Comparison of ENCODE assay signal across 8 cellular contexts in the genomic region with DNA sequence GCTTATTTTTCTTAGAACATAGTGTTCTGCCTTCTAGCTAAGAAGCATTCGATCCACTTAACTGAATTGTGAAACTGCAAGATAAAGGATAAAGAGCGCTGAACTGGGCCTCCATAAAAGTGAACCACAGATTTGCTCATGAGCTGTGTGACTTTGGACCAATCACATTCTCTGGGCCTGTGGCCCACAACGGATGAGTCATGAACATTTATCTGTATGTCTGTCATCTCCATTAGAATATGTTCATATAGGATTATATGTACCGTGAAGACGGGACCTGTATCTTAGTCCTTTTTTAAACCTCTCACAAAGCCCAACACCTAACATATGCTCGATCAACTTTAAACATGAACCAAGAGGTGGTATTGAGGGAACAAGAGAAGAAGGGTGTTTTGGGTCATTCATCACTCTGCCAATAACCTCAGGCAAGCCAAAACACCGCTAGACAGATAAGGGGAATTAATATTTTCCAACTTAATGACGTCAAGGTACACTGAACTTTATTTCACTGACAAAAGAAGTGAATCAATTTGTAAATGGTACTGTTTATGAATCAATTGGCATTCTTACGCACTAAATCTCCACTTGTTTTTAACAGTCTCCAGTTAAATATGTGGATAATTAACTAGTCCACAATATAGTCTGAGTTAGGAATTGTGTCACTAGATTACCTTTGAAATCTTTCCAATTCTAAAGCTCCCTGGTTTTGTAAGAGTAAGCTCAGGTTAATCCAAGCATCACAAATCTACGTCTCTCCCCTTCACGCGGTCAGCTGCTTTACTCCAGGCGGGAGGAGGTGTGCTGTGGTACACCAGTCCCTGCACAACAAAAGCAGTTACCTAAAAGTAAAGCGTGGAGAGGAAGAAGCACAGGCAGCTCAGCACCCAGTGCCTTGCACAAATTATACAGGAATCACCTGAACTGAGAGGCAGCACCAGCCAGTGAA. TPM values are rescaled to one million over a fixed set of nuclear protein-coding genes. Genes with fewer than 3 reads are reported as not detected.
DNase-seq lines count a peak whose midpoint lies in the region; TF ChIP-seq lines count a peak whose summit lies in the region.

No MANE protein-coding gene starts in this region.

- H3K27me3 ChIP-seq in fibroblast of lung (ENCODE audit: control insufficient read depth, insufficient read depth, low read length): no peaks in the 10 kb centered on the region
- no peaks in the 10 kb centered on the region for H3K27me3 ChIP-seq in neuron (ENCODE audit: insufficient read depth, low read length)

- peaks cover 63% of the 10 kb centered on the region for H3K79me2 ChIP-seq in fibroblast of lung (ENCODE audit: control insufficient read depth, insufficient read depth, low read length)

- H4K20me1 ChIP-seq in fibroblast of lung (ENCODE audit: control insufficient read depth, extremely low read depth, insufficient read depth, low read length): no peaks in the 10 kb centered on the region

- TF ChIP-seq CTCF in fibroblast of lung (conservative IDR thresholded peaks at IDR 0.05 in 1 of 2, IDR thresholded peaks at IDR 0.05 in 1 of 2; ENCODE audit: low read depth in 1 of 2, low read length in 2 of 2): no peak

- H3K4me1 ChIP-seq in fibroblast of lung (ENCODE audit: control insufficient read depth, extremely low read depth, insufficient read depth, low read length) (peaks cover 2% of the 10 kb centered on the region), neuron (ENCODE audit: insufficient read depth, low read length) (peaks cover 22% of the 10 kb centered on the region)

- H3K9ac ChIP-seq in fibroblast of lung (ENCODE audit: insufficient read depth, low read length): peak overlapping the region; percentile 77

- H3K9me3 ChIP-seq in fibroblast of lung (ENCODE audit: control insufficient read depth, insufficient read depth, low read depth, low read length) (no peaks in the 10 kb centered on the region), neuron (ENCODE audit: low read length) (no peaks in the 10 kb centered on the region)

- no peak overlapping the region for H2AFZ ChIP-seq in fibroblast of lung (ENCODE audit: low read length)
- H2AFZ ChIP-seq in neuron (ENCODE audit: low read depth, low read length): no peak overlapping the region

- H3K4me3 ChIP-seq in fibroblast of lung (replicated peaks in 1 of 4; ENCODE audit: control extremely low read depth in 1 of 4, insufficient read depth in 1 of 4, low read depth in 3 of 4, low read length in 4 of 4) (peak overlapping the region; percentile 74 to 88 (median 82)), neuron (ENCODE audit: low read length) (peak overlapping the region; percentile 61)

- DNase-seq in EL (peak; percentile 91), NCI-H748 treated with DMSO at 0.1 percent for 48 hours (lab: John Stamatoyannopoulos, UW) (peak; percentile 9), activated T-cell treated with anti-CD3 and anti-CD28 coated beads for 1 hour (ENCODE audit: low read depth) (peak; percentile 17), fibroblast of lung (ENCODE audit: low read depth in 2 of 2) (peak; percentile 87 to 95), NAMALWA (ENCODE audit: low spot score) (no peak), GDM1 (lab: John Stamatoyannopoulos, UW) (no peak), NCI-H510A (lab: John Stamatoyannopoulos, UW) (no peak)

- peak overlapping the region; percentile 48 for H3K27ac ChIP-seq in fibroblast of lung (ENCODE audit: insufficient read depth, low read length)

- peak overlapping the region; percentile 85 for H3K4me2 ChIP-seq in fibroblast of lung (ENCODE audit: extremely low read depth, insufficient read depth, low read length)

- H3K36me3 ChIP-seq in fibroblast of lung (ENCODE audit: control insufficient read depth, insufficient read depth, low read length) (no peaks in the 10 kb centered on the region), neuron (ENCODE audit: insufficient read depth, low read length) (peaks cover 3% of the 10 kb centered on the region)

RNA-seq across cellular contexts. Expression of gene TMEM245, which starts 1.6 kb away (rescaled TPM):
- 44.7 and 48.2 TPM in 2 replicates for total RNA-seq in fibroblast of lung
- polyA plus RNA-seq in fibroblast of lung: 43.5 and 48.8 TPM in 2 replicates
- polyA plus RNA-seq in fibroblast of lung (2012): 23.8 and 25.7 TPM in 2 replicates
- 75.3 and 82.1 TPM in 2 replicates for polyA minus RNA-seq in fibroblast of lung (ENCODE audit: low replicate concordance)

RNA-seq across cellular contexts. Expression of gene FRRS1L, which starts 48.9 kb away (rescaled TPM):
- 0.17 and 0.26 TPM in 2 replicates for total RNA-seq in fibroblast of lung
- polyA plus RNA-seq in fibroblast of lung: 0.08 and 0.15 TPM in 2 replicates
- polyA plus RNA-seq in fibroblast of lung (2012): 0.06 and 0.14 TPM in 2 replicates
- 0.04 TPM in 1 of 2 replicates, not detected in the other for polyA minus RNA-seq in fibroblast of lung (ENCODE audit: low replicate concordance)

Comparison
In these comparisons a context has a peak if more than half of its experiments do, and no peak if none do; other contexts are left out.
1. DNase-seq: peak in EL (single experiment), NCI-H748 treated with DMSO at 0.1 percent for 48 hours (single experiment), activated T-cell treated with anti-CD3 and anti-CD28 coated beads for 1 hour (single experiment) and fibroblast of lung (2 of 2); none in NAMALWA (single experiment), GDM1 (single experiment) and NCI-H510A (single experiment).